20 cellular contexts compared by ENCODE assay signal in genomic region chr11:69603163-69603836, GRCh38. TPM values are rescaled to one million over a fixed set of nuclear protein-coding genes. Genes with fewer than 3 reads are reported as not detected.
A peak's percentile ranks its signal among the peaks of the same experiment; 100 is the strongest.
DNase-seq lines count a peak whose midpoint lies in the region; ATAC-seq, FAIRE-seq and TF ChIP-seq lines count a peak whose summit lies in the region.
"Had no signal": no experiment of that assay in that cellular context is flagged by ENCODE, and none has a peak within 500 bp of the region (broad histone marks: within the 10 kb centered on the region; RNA-seq: fewer than 3 reads in every experiment).

No MANE protein-coding gene starts in this region.

- H3K27ac ChIP-seq in H9 (ENCODE audit: insufficient read length, low read depth, low read length) (no peak overlapping the region), H1 (ENCODE audit: low read depth, low read length) (no peak overlapping the region), gastrocnemius medialis (no peak overlapping the region)

- H3K36me3 Mint-ChIP-seq in H9 (ENCODE audit: insufficient read depth in 1 of 3, low read depth in 3 of 3): peaks cover 0 to 18% (median 2%) of the 10 kb centered on the region in 3 experiments; a peak in 5 of 7 replicates
- H3K36me3 Mint-ChIP-seq: CD8-positive, alpha-beta T cell had no signal

- CTCF ChIA-PET in H1 (lab: Charles Lee; ENCODE audit: partially characterized antibody): interaction anchor here (0.9 to 1.2 kb wide), 5 partner anchors 26 to 447 kb away, joined by 3 to 4 read pairs (median 4); partner anchors contain the start of gene SMIM38

- H2BK12ac ChIP-seq in H9 (ENCODE audit: insufficient read length, low read depth, low read length): no peak overlapping the region
- peak overlapping the region; percentile 86; the same call in 1 of the 2 replicates for H2BK12ac ChIP-seq in H1 (ENCODE audit: low read depth, low read length)

- FAIRE-seq in H1 (lab: Jason Lieb, UNC): peak; percentile 24
- FAIRE-seq: GM12891, GM18507, H54 had no signal

- H3K9ac ChIP-seq in H9 (ENCODE audit: extremely low read depth, insufficient read length, low read length): no peak overlapping the region
- no peak overlapping the region for H3K9ac ChIP-seq in H1 (replicated peaks in 1 of 4; ENCODE audit: extremely low read depth in 1 of 4, low read depth in 3 of 4, low read length in 3 of 4)

- H2BK15ac ChIP-seq in H9 (ENCODE audit: low read depth, low read length) (no peak overlapping the region), H1 (ENCODE audit: low read length) (peak overlapping the region; percentile 1; the same call in 1 of the 2 replicates)

- peak overlapping the region; percentile 39 to 96 (median 76); a peak in 4 of 7 replicates for H3K27ac Mint-ChIP-seq in H9
- H3K27ac Mint-ChIP-seq: B cell; CD8-positive, alpha-beta T cell; IgD-negative memory B cell had no signal

- no peak for TF ChIP-seq RAD21 in H1 (IDR thresholded peaks at IDR 0.05 in 1 of 2, conservative IDR thresholded peaks at IDR 0.05 in 1 of 2; ENCODE audit: low read depth in 2 of 2, low read length in 2 of 2)

- H3K79me1 ChIP-seq in H9 (ENCODE audit: insufficient read depth, low read depth, low read length, poor library complexity, severe bottlenecking) (no peaks in the 10 kb centered on the region), H1 (ENCODE audit: low read depth, low read length) (no peaks in the 10 kb centered on the region)

- no peaks in the 10 kb centered on the region for H3K27me3 ChIP-seq in H9 (ENCODE audit: insufficient read depth, low read length)
- peaks cover 0 to 2% (median 0%) of the 10 kb centered on the region in 4 experiments; a peak in 3 of 7 replicates for H3K27me3 ChIP-seq in H1 (replicated peaks in 1 of 4; ENCODE audit: control insufficient read depth in 3 of 4, extremely low read depth in 1 of 4, insufficient read depth in 3 of 4, low read length in 3 of 4)
- peaks cover 6 to 15% (median 11%) of the 10 kb centered on the region in 3 donors for H3K27me3 ChIP-seq in gastrocnemius medialis

- H2AK5ac ChIP-seq in H9 (ENCODE audit: insufficient read length, low read length): no peak overlapping the region
- H2AK5ac ChIP-seq in H1 (ENCODE audit: low read depth, low read length): 0 out of 2 replicates have a peak overlapping the region, but pooled peaks have one; percentile 19

- H2AFZ ChIP-seq in H9 (ENCODE audit: low read length) (peak overlapping the region; percentile 40), H1 (ENCODE audit: low read length) (peak overlapping the region; percentile 70; the same call in 1 of the 2 replicates)

- TF ChIP-seq POLR2A in H1 (IDR thresholded peaks at IDR 0.05; ENCODE audit: control extremely low read depth in 1 of 2, low read depth in 2 of 2, low read length in 2 of 2): no peak
- TF ChIP-seq POLR2A in gastrocnemius medialis (IDR thresholded peaks at IDR 0.05): no peak

- peak overlapping the region; percentile 16 for H3K4me2 ChIP-seq in H9 (ENCODE audit: insufficient read depth, insufficient read length, low read length)
- H3K4me2 ChIP-seq in H1 (ENCODE audit: insufficient read depth in 1 of 2, low read depth in 2 of 2, low read length in 2 of 2): peak overlapping the region; percentile 38 to 41

- H2BK20ac ChIP-seq in H9 (ENCODE audit: low read depth, low read length, poor library complexity, severe bottlenecking): no peak overlapping the region
- H2BK20ac ChIP-seq in H1 (ENCODE audit: low read length): no peak overlapping the region

- H4K20me1 ChIP-seq in H9 (ENCODE audit: control insufficient read depth, insufficient read depth, insufficient read length) (no peaks in the 10 kb centered on the region), H1 (replicated peaks in 1 of 2; ENCODE audit: control insufficient read depth in 1 of 2, insufficient read depth in 2 of 2, low read length in 2 of 2) (no peaks in the 10 kb centered on the region)

- peaks cover 29 to 34% of the 10 kb centered on the region in 2 experiments for H3K4me1 Mint-ChIP-seq in H9
- H3K4me1 Mint-ChIP-seq: B cell had no signal

- no peak overlapping the region for H4K91ac ChIP-seq in H9 (ENCODE audit: insufficient read length, low read depth, low read length)
- H4K91ac ChIP-seq in H1 (replicated peaks; ENCODE audit: insufficient read length, low read length): no peak overlapping the region

- H3K4me3 ChIP-seq in H1 (ENCODE audit: extremely low read depth in 1 of 4, insufficient read depth in 2 of 4, low read depth in 3 of 4, low read length in 4 of 4) (no peak overlapping the region), gastrocnemius medialis (no peak overlapping the region)

- H3K23ac ChIP-seq in H9 (ENCODE audit: insufficient read length, low read depth, low read length) (no peak overlapping the region), H1 (ENCODE audit: insufficient read length) (no peak overlapping the region)

- H3K36me3 ChIP-seq in H1 (ENCODE audit: control insufficient read depth in 2 of 4, insufficient read depth in 4 of 4, low read length in 3 of 4) (no peaks in the 10 kb centered on the region), gastrocnemius medialis (no peaks in the 10 kb centered on the region)

- H4K5ac ChIP-seq in H9 (ENCODE audit: insufficient read length, low read depth, low read length) (no peak overlapping the region), H1 (ENCODE audit: insufficient read length, low read depth, low read length) (no peak overlapping the region)

- H3T11ph ChIP-seq in H9 (ENCODE audit: low read length): no peak overlapping the region

- H3K14ac ChIP-seq in H9 (ENCODE audit: insufficient read depth, low read length): peak overlapping the region; percentile 17; the same call in 1 of the 2 replicates
- H3K14ac ChIP-seq in H1 (ENCODE audit: insufficient read length): no peak overlapping the region

- H3K9me3 Mint-ChIP-seq in H9: peaks cover 2 to 17% of the 10 kb centered on the region in 2 experiments; a peak in 4 of 5 replicates

- no peak for TF ChIP-seq CTCF in H9 (conservative IDR thresholded peaks at IDR 0.05)
- TF ChIP-seq CTCF in H1 (IDR thresholded peaks at IDR 0.05; ENCODE audit: control extremely low read depth in 1 of 3, insufficient read depth in 1 of 3, low read depth in 1 of 3, low read length in 3 of 3): no peak
- TF ChIP-seq CTCF in gastrocnemius medialis (IDR thresholded peaks at IDR 0.05 in 4 of 5, conservative IDR thresholded peaks at IDR 0.05 in 1 of 5): no peak

- intact Hi-C loops in gastrocnemius medialis (cut with DNase I; ENCODE audit: low total_unique reads): no loop called here

- H3K27me3 Mint-ChIP-seq in H9 (ENCODE audit: low read depth): peaks cover 27% of the 10 kb centered on the region

- H3K9me3 ChIP-seq in H9 (ENCODE audit: control insufficient read depth, low read depth, low read length): no peaks in the 10 kb centered on the region
- peaks cover 4 to 7% of the 10 kb centered on the region in 2 experiments; a peak in 3 of 4 replicates for H3K9me3 ChIP-seq in H1 (ENCODE audit: insufficient read depth in 2 of 2, low read depth in 1 of 2, low read length in 1 of 2)
- no peaks in the 10 kb centered on the region for H3K9me3 ChIP-seq in gastrocnemius medialis

- H3K79me2 ChIP-seq in H9 (ENCODE audit: insufficient read depth, low read length): no peaks in the 10 kb centered on the region
- H3K79me2 ChIP-seq in H1 (ENCODE audit: control insufficient read depth in 1 of 2, insufficient read depth in 2 of 2, low read length in 2 of 2): no peaks in the 10 kb centered on the region

- peak overlapping the region; percentile 30 to 66; a peak in 2 of 5 replicates for H3K4me3 Mint-ChIP-seq in H9
- H3K4me3 Mint-ChIP-seq: B cell; CD8-positive, alpha-beta T cell; IgD-negative memory B cell had no signal

- peaks cover 4% of the 10 kb centered on the region; the same call in 1 of the 2 replicates for H3K4me1 ChIP-seq in H9 (ENCODE audit: insufficient read depth, low read length)
- H3K4me1 ChIP-seq in H1 (replicated peaks in 1 of 4; ENCODE audit: control insufficient read depth in 3 of 4, insufficient read depth in 4 of 4, low read length in 3 of 4): peaks cover 6 to 15% (median 8%) of the 10 kb centered on the region in 4 experiments
- no peaks in the 10 kb centered on the region for H3K4me1 ChIP-seq in gastrocnemius medialis

- POLR2A ChIA-PET in H1 (lab: Charles Lee; ENCODE audit: partially characterized antibody): interaction anchor here (1.6 kb wide), 2 partner anchors 34 to 36 kb away, joined by 3 to 8 read pairs; no protein-coding TSS in a partner anchor

- H3K4ac ChIP-seq in H9 (ENCODE audit: low read depth, low read length) (no peak overlapping the region), H1 (replicated peaks; ENCODE audit: insufficient read length, low read depth, low read length) (no peak overlapping the region)

- in situ Hi-C loops in ACHN (cut with HindIII; ENCODE audit: low pct_ligation_motif_present, low pct_unique_long_range_greater_than_20kb, low sequenced_read_pairs) (no loop called here), gastrocnemius medialis (cut with MboI; ENCODE audit: low sequenced_read_pairs in 4 of 4) (loop anchor here in 1 of 4 donors (25.0 kb wide), 1 partner anchor 491 kb away; no protein-coding TSS in a partner anchor)

- H3K56ac ChIP-seq in H9 (ENCODE audit: insufficient read length, low read depth, low read length) (no peak overlapping the region), H1 (replicated peaks; ENCODE audit: insufficient read length, low read depth, low read length) (no peak overlapping the region)

- no CpG with 5 or more reads among the region's 16 CpGs for WGBS in H9 (ENCODE audit: extremely low coverage, insufficient read length, low lambda C conversion rate)
- WGBS in H1 (ENCODE audit: extremely low coverage in 1 of 2, insufficient coverage in 1 of 2, insufficient read length in 1 of 2, insufficient replicate concordance in 2 of 2, low coverage in 1 of 2, low lambda C conversion rate in 2 of 2, missing lambda C conversion rate in 1 of 2), 2 experiments: 51% methylated on average over 16 of the region's 16 CpGs; no CpG with 5 or more reads in 1 of the 2 experiments

- no peak for ATAC-seq in GM19351 (IDR thresholded peaks at IDR 0.05; ENCODE audit: unreplicated experiment)
- no peak for ATAC-seq in HG03521 (IDR thresholded peaks at IDR 0.05; ENCODE audit: unreplicated experiment)
- no peak for ATAC-seq in gastrocnemius medialis
- ATAC-seq: CD8-positive, alpha-beta T cell had no signal

- H3K23me2 ChIP-seq in H9 (ENCODE audit: insufficient read length, low read depth, low read length, poor library complexity, severe bottlenecking) (no peaks in the 10 kb centered on the region), H1 (ENCODE audit: low read depth, low read length) (no peaks in the 10 kb centered on the region)

- H2BK5ac ChIP-seq in H9 (ENCODE audit: insufficient read length, low read length) (no peak overlapping the region), H1 (ENCODE audit: low read depth, low read length) (no peak overlapping the region)

- H3K18ac ChIP-seq in H9 (ENCODE audit: insufficient read length, low read depth, low read length) (no peak overlapping the region), H1 (ENCODE audit: extremely low read depth, low read length) (peak overlapping the region; percentile 73)

- H4K8ac ChIP-seq in H9 (replicated peaks; ENCODE audit: insufficient read length, low read depth, low read length): no peak overlapping the region
- no peak overlapping the region for H4K8ac ChIP-seq in H1 (ENCODE audit: extremely low read depth, insufficient read depth, low read length)

- TF ChIP-seq EP300 in H1 (IDR thresholded peaks at IDR 0.05; ENCODE audit: borderline replicate concordance in 1 of 2, low read depth in 2 of 2, low read length in 2 of 2): no peak

- no peak for DNase-seq in H9
- DNase-seq in H1 (ENCODE audit: low read depth in 1 of 2, low spot score in 2 of 2): peak in 1 of 2 experiments; percentile 41
- DNase-seq in mesenteric fat pad (ENCODE audit: low spot score): peak; percentile 49
- peak; percentile 1 for DNase-seq in stimulated activated CD8-positive, alpha-beta memory T cell treated with anti-CD3 and anti-CD28 coated beads, Interleukin-4, amount 100 ng/mL, for 48 hours
- no peak for DNase-seq in ACHN
- no peak for DNase-seq in gastrocnemius medialis
- DNase-seq: CD8-positive, alpha-beta T cell; DMS 273 treated with DMSO at 0.1 percent for 48 hours; GF-D8; Kasumi-1; NCI-H187 treated with DMSO at 0.1 percent for 48 hours; NCI-H345; NCI-H69 had no signal

- no peak overlapping the region for H2BK120ac ChIP-seq in H9 (ENCODE audit: low read depth, low read length, poor library complexity, severe bottlenecking)
- H2BK120ac ChIP-seq in H1 (replicated peaks; ENCODE audit: low read depth, low read length): no peak overlapping the region

RNA-seq across cellular contexts. Expression of gene CCND1, which starts 37.7 kb away (rescaled TPM):
- total RNA-seq in H9 (2021) (372 and 399 TPM in 2 replicates), mesenteric fat pad (788 TPM), gastrocnemius medialis (1 to 10 TPM; 1.3 to 4.6 (median 3.2) TPM)
- total RNA-seq in H1 (2021; fragmentation: NEBNext Ultra II Directional; extraction: Animal tissue kit (Norgen Biotek cat#: 25700)): 170 and 172 TPM in 2 replicates
- 64.5 and 156 TPM in 2 replicates for polyA plus RNA-seq in H1 (2011; rRNA removed)
- polyA plus RNA-seq in H1 (2011; cell fraction: cytosol; rRNA removed): 94.6 TPM
- polyA plus RNA-seq in H1 (2011; cell fraction: nucleus; rRNA removed): 177 TPM
- 76.2 to 117 TPM (median 80.8 TPM) in 4 replicates for polyA plus RNA-seq in H1 (2012, experiment 1 of 2)
- polyA plus RNA-seq in H1 (2012, experiment 2 of 2): 26.6 TPM
- polyA plus RNA-seq in H1 (2013, experiment 1 of 2): 53.6 TPM
- 50.3 TPM for polyA plus RNA-seq in H1 (2013, experiment 2 of 2)
- 93.0 and 124 TPM in 2 replicates for polyA minus RNA-seq in H1 (2011; rRNA and poly(A)+ RNA removed)
- polyA minus RNA-seq in H1 (2011; cell fraction: cytosol; rRNA and poly(A)+ RNA removed): 168 TPM
- polyA minus RNA-seq in H1 (2011; cell fraction: nucleus; rRNA and poly(A)+ RNA removed): 217 TPM

Comparison
In these comparisons a context has a peak if more than half of its experiments do, and no peak if none do; other contexts are left out.
1. DNase-seq: peak in mesenteric fat pad (single experiment) and stimulated activated CD8-positive, alpha-beta memory T cell treated with anti-CD3 and anti-CD28 coated beads, Interleukin-4, amount 100 ng/mL, for 48 hours (single experiment); none in H9 (single experiment), ACHN (single experiment) and gastrocnemius medialis (0 of 2).
2. RNA of gene CCND1, which starts 37.7 kb away (total RNA-seq): 788 TPM in mesenteric fat pad (single experiment), 372 to 399 TPM in H9 and 170 to 172 TPM in H1; 1.3 to 4.6 TPM in gastrocnemius medialis; every median in the first group is over 10 times any median in the second.